ENCODE assay signal across 9 cellular contexts in the genomic region with DNA sequence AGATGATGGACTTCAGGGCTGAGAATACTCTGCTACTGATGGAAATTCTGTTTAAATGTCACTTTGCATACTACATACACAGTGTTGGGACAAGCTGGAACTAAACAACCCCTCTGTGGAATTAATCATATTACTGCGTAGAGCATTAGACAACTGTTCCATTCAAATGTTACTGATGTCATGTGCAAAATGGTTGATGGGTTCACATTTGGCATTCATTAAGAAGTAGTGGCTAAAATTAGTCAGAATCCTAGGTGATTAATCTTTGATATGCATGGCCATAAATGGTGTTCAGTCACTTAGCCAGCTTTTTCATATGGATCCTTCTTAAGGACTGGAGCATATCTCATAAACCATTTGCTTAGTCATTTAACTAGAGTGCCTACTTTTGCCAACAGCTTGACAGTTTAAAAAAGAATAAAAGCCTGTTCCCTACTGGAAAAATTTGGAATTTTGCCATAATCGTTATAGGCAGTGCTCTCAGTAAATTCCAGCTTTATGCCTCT.
DNase-seq lines count a peak whose midpoint lies in the region; TF ChIP-seq lines count a peak whose summit lies in the region.
"Had no signal": no experiment of that assay in that cellular context is flagged by ENCODE, and none has a peak within 500 bp of the region (broad histone marks: within the 10 kb centered on the region; RNA-seq: fewer than 3 reads in every experiment).

No MANE protein-coding gene starts in this region.

- no peak overlapping the region for H3K4me3 ChIP-seq in fibroblast of lung (replicated peaks in 1 of 4; ENCODE audit: control extremely low read depth in 1 of 4, insufficient read depth in 1 of 4, low read depth in 3 of 4, low read length in 4 of 4)
- no peak overlapping the region for H3K4me3 ChIP-seq in sigmoid colon
- H3K4me3 ChIP-seq: Peyer's patch had no signal

- H3K27me3 ChIP-seq in fibroblast of lung (ENCODE audit: control insufficient read depth, insufficient read depth, low read length) (no peaks in the 10 kb centered on the region), sigmoid colon (no peaks in the 10 kb centered on the region)
- H3K27me3 ChIP-seq: Peyer's patch had no signal

- DNase-seq in HCEC 1CT (peak; percentile 87), NCI-H446 treated with DMSO at 0.1 percent for 48 hours (lab: John Stamatoyannopoulos, UW) (peak; percentile 98), fibroblast of lung (ENCODE audit: low read depth in 2 of 2) (peak; percentile 89 to 99), sigmoid colon (no peak), HuH-7 (ENCODE audit: low spot score) (no peak), midbrain (lab: John Stamatoyannopoulos, UW) (no peak)
- no peak for DNase-seq in stimulated activated CD4-positive, alpha-beta T cell treated with anti-CD3 and anti-CD28 coated beads, Interleukin-12 subunit alpha, Interleukin-12 subunit beta, amount 100 ng/mL, for 4 hours
- DNase-seq: erythroblast, Peyer's patch had no signal

- H3K36me3 ChIP-seq in fibroblast of lung (ENCODE audit: control insufficient read depth, insufficient read depth, low read length), result no peaks in the 10 kb centered on the region
- H3K36me3 ChIP-seq in sigmoid colon, result no peaks in the 10 kb centered on the region
- H3K36me3 ChIP-seq: Peyer's patch had no signal

- peak overlapping the region; percentile 26 for H3K4me2 ChIP-seq in fibroblast of lung (ENCODE audit: extremely low read depth, insufficient read depth, low read length)

- no peaks in the 10 kb centered on the region for H3K9me3 ChIP-seq in fibroblast of lung (ENCODE audit: control insufficient read depth, insufficient read depth, low read depth, low read length)
- no peaks in the 10 kb centered on the region for H3K9me3 ChIP-seq in sigmoid colon
- H3K9me3 ChIP-seq: Peyer's patch had no signal

- H3K4me1 ChIP-seq in fibroblast of lung (ENCODE audit: control insufficient read depth, extremely low read depth, insufficient read depth, low read length) (no peaks in the 10 kb centered on the region), sigmoid colon (peaks cover 0 to 39% (median 33%) of the 10 kb centered on the region in 4 donors)
- H3K4me1 ChIP-seq: Peyer's patch had no signal

- H3K27ac ChIP-seq in fibroblast of lung (ENCODE audit: insufficient read depth, low read length) (no peak overlapping the region), sigmoid colon (peak overlapping the region; percentile 43 to 79 (median 76))

- TF ChIP-seq POLR2A in sigmoid colon (IDR thresholded peaks at IDR 0.05), result no peak

- no peak overlapping the region for H3K9ac ChIP-seq in fibroblast of lung (ENCODE audit: insufficient read depth, low read length)

- 51 to 67% methylated on average over 2 of the region's 2 CpGs for WGBS in sigmoid colon, 2 donors

- H4K20me1 ChIP-seq in fibroblast of lung (ENCODE audit: control insufficient read depth, extremely low read depth, insufficient read depth, low read length), result no peaks in the 10 kb centered on the region

- TF ChIP-seq CTCF in fibroblast of lung (conservative IDR thresholded peaks at IDR 0.05 in 1 of 2, IDR thresholded peaks at IDR 0.05 in 1 of 2; ENCODE audit: low read depth in 1 of 2, low read length in 2 of 2) (no peak), sigmoid colon (IDR thresholded peaks at IDR 0.05) (no peak)

- intact Hi-C loops in sigmoid colon (cut with DNase I), result loop anchor here (5.0 to 10.0 kb wide), 2 partner anchors 104 to 163 kb away; a partner anchor contains a TSS

- H3K79me2 ChIP-seq in fibroblast of lung (ENCODE audit: control insufficient read depth, insufficient read depth, low read length), result no peaks in the 10 kb centered on the region

- peak; percentile 7 to 45 (median 32) for TF ChIP-seq EP300 in sigmoid colon (IDR thresholded peaks at IDR 0.05)

- no peak overlapping the region for H2AFZ ChIP-seq in fibroblast of lung (ENCODE audit: low read length)

Comparison
In these comparisons a context has a peak if more than half of its experiments do, and no peak if none do; other contexts are left out.
1. DNase-seq: peak in HCEC 1CT (single experiment), NCI-H446 treated with DMSO at 0.1 percent for 48 hours (single experiment) and fibroblast of lung (2 of 2); none in sigmoid colon (single experiment), HuH-7 (single experiment), midbrain (single experiment) and stimulated activated CD4-positive, alpha-beta T cell treated with anti-CD3 and anti-CD28 coated beads, Interleukin-12 subunit alpha, Interleukin-12 subunit beta, amount 100 ng/mL, for 4 hours (single experiment).